ENCODE assay signal across 6 cellular contexts in genomic region chr6:13880053-13880723, GRCh38. TPM values are rescaled to one million over a fixed set of nuclear protein-coding genes. Genes with fewer than 3 reads are reported as not detected.
"Had no signal": no experiment of that assay in that cellular context is flagged by ENCODE, and none has a peak within 500 bp of the region (broad histone marks: within the 10 kb centered on the region; RNA-seq: fewer than 3 reads in every experiment).

No MANE protein-coding gene starts in this region.

RNA-seq across cellular contexts. Expression of gene RNF182, which starts 44.6 kb away (rescaled TPM):
- total RNA-seq: activated B cell treated with CpG ODN at 0.5 μM for 24 hours; activated CD4-positive, alpha-beta memory T cell treated with anti-CD3 and anti-CD28 coated beads for 36 hours; activated naive CD4-positive, alpha-beta T cell treated with anti-CD3 and anti-CD28 coated beads for 36 hours; activated naive CD4-positive, alpha-beta T cell treated with anti-CD3 and anti-CD28 coated beads, Interleukin-2, amount 50 U/mL, for 72 hours; activated T-helper 1 cell treated with anti-CD3 and anti-CD28 coated beads, Interleukin-12 subunit alpha, Interleukin-12 subunit beta, Interleukin-2, Interleukin-4 antibody, amounts not matched to agents 30 ng/mL and 10 ng/mL and 1 ng/mL, durations not matched to agents 14 hours and 24 hours and 36 hours; Right ventricle myocardium superior had no signal
